15 cellular contexts compared by ENCODE assay signal in genomic region chr5:151628112-151628823, GRCh38. TPM values are rescaled to one million over a fixed set of nuclear protein-coding genes. Genes with fewer than 3 reads are reported as not detected.
DNase-seq lines count a peak whose midpoint lies in the region; ATAC-seq, FAIRE-seq and TF ChIP-seq lines count a peak whose summit lies in the region.
"Had no signal": no experiment of that assay in that cellular context is flagged by ENCODE, and none has a peak within 500 bp of the region (broad histone marks: within the 10 kb centered on the region; RNA-seq: fewer than 3 reads in every experiment).

No MANE protein-coding gene starts in this region.

- no peaks in the 10 kb centered on the region for H3K36me3 Mint-ChIP-seq in T-cell

- H3K27ac Mint-ChIP-seq in T-cell: no peak overlapping the region

- POLR2A ChIA-PET in T-cell (lab: Charles Lee): no interaction called here

- no peak for FAIRE-seq in D721Med (lab: Jason Lieb, UNC)
- FAIRE-seq: endometrium had no signal

- no peaks in the 10 kb centered on the region for H3K9me3 Mint-ChIP-seq in T-cell

- H3K4me1 Mint-ChIP-seq in T-cell: peaks cover 0 to 6% (median 0%) of the 10 kb centered on the region in 3 donors

- no peak overlapping the region for H3K4me3 ChIP-seq in epithelial cell of esophagus (ENCODE audit: low read length)
- H3K4me3 ChIP-seq: heart left ventricle had no signal

- no peak overlapping the region for H3K4me3 Mint-ChIP-seq in T-cell

- TF ChIP-seq CTCF in epithelial cell of esophagus (IDR thresholded peaks at IDR 0.05; ENCODE audit: insufficient read depth, low read depth, low read length, missing control alignments) (no peak), D721Med (IDR thresholded peaks at IDR 0.05; ENCODE audit: insufficient read depth, missing control alignments) (no peak)

- CTCF ChIA-PET in T-cell (lab: Charles Lee): no interaction called here

- ATAC-seq in T-cell (replicated peaks in 1 of 4): no peak

- DNase-seq in DMS 273 (lab: John Stamatoyannopoulos, UW; ENCODE audit: unreplicated experiment): peak; percentile 9
- no peak for DNase-seq in DMS 273 treated with DMSO at 0.1 percent for 48 hours (lab: John Stamatoyannopoulos, UW)
- DNase-seq in epithelial cell of esophagus (ENCODE audit: low read depth): peak; percentile 77
- DNase-seq in mesenteric fat pad (ENCODE audit: low spot score): peak; percentile 83
- no peak for DNase-seq in Kasumi-1 (lab: John Stamatoyannopoulos, UW)
- DNase-seq in T-cell: no peak
- no peak for DNase-seq in NCI-H446 treated with DMSO at 0.1 percent for 48 hours (lab: John Stamatoyannopoulos, UW)
- no peak for DNase-seq in D721Med (ENCODE audit: insufficient read length, low spot score)
- DNase-seq: Caco-2; heart left ventricle; NCI-H1092 treated with DMSO at 0.1 percent for 48 hours; NCI-H2227 treated with DMSO at 0.1 percent for 48 hours; OCI-M1; stimulated activated CD4-positive, alpha-beta T cell treated with anti-CD3 and anti-CD28 coated beads, Interleukin-2, amount 100 ng/mL, for 24 hours had no signal

- H3K27me3 Mint-ChIP-seq in T-cell: peaks cover 5 to 8% of the 10 kb centered on the region in 2 donors

RNA-seq across cellular contexts. Expression of gene FAT2, which starts 37.1 kb away (rescaled TPM):
- 0.51 TPM for total RNA-seq in mesenteric fat pad
- not detected for total RNA-seq in T-cell

RNA-seq across cellular contexts. Expression of gene SPARC, which starts 58.4 kb away (rescaled TPM):
- total RNA-seq in mesenteric fat pad: 1,881 TPM
- total RNA-seq in T-cell: 1 to 10 TPM in 4 of 5 donors, not detected in 1; 4.1 to 8.6 (median 5.2) TPM

Comparison
In these comparisons a context has a peak if more than half of its experiments do, and no peak if none do; other contexts are left out.
1. DNase-seq: peak in DMS 273 (single experiment), epithelial cell of esophagus (single experiment) and mesenteric fat pad (single experiment); none in DMS 273 treated with DMSO at 0.1 percent for 48 hours (single experiment), Kasumi-1 (0 of 2), T-cell (0 of 34), NCI-H446 treated with DMSO at 0.1 percent for 48 hours (single experiment) and D721Med (single experiment).
2. RNA of gene SPARC, which starts 58.4 kb away (total RNA-seq): 1,881 TPM in mesenteric fat pad (single experiment); 4.1 to 8.6 TPM in T-cell; every median in the first group is over 100 times any median in the second.